ENCODE assay signal across 2 cellular contexts in genomic region chr12:46535907-46536306, GRCh38.
TF ChIP-seq lines count a peak whose summit lies in the region.

No MANE protein-coding gene starts in this region.

TF ChIP-seq in A549, 52 proteins besides CTCF, POLR2A, EP300 and RAD21:
- TF ChIP-seq CHD2 (IDR thresholded peaks at IDR 0.05; ENCODE audit: low read length, partially characterized antibody): no peak
- no peak for TF ChIP-seq ZFP36 (IDR thresholded peaks at IDR 0.05; ENCODE audit: borderline replicate concordance, partially characterized antibody)
- TF ChIP-seq BHLHE40 (IDR thresholded peaks at IDR 0.05; ENCODE audit: low read depth, low read length): no peak
- TF ChIP-seq HMGXB4 (CRISPR knock-in tag; IDR thresholded peaks at IDR 0.05; ENCODE audit: borderline replicate concordance): no peak
- TF ChIP-seq KDM5A (IDR thresholded peaks at IDR 0.05): no peak

TF ChIP-seq in K562, 482 proteins besides CTCF, POLR2A, EP300 and RAD21:
- TF ChIP-seq MEIS2 (IDR thresholded peaks at IDR 0.05; ENCODE audit: partially characterized antibody): peak; percentile 24
- no peak for TF ChIP-seq E2F8 (IDR thresholded peaks at IDR 0.05; ENCODE audit: low read depth, partially characterized antibody)
- no peak for TF ChIP-seq PBX2 (CRISPR knock-in tag; IDR thresholded peaks at IDR 0.05; ENCODE audit: low read depth)
- 0 out of 2 replicates have a peak, but pooled peaks have one; percentile 6 for TF ChIP-seq PBX2 (tag; conservative IDR thresholded peaks at IDR 0.05; ENCODE audit: low read depth)
